ENCODE assay signal across 20 cellular contexts in the genomic region with DNA sequence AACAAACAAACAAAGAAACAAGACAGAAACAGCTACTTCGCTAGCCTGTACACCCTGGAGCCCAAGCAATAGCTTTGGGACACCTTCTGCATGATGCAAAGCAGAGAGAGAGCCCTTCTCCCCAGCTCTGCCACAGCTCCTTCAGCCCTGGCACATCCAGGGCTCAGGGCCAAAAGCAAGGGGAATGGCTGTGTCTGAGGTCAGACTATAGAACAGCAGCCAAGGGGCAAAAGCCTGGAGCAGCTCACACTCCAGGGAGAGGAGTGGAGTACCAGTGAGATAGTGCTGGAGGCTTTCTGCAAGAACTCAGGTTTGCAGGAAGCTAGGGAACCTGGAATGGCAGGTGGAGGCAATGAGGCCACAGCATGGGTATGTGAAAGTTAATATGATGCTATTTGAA. TPM values are rescaled to one million over a fixed set of nuclear protein-coding genes. Genes with fewer than 3 reads are reported as not detected.
DNase-seq lines count a peak whose midpoint lies in the region; ATAC-seq and TF ChIP-seq lines count a peak whose summit lies in the region.
"Had no signal": no experiment of that assay in that cellular context is flagged by ENCODE, and none has a peak within 500 bp of the region (broad histone marks: within the 10 kb centered on the region; RNA-seq: fewer than 3 reads in every experiment).

No MANE protein-coding gene starts in this region.

- intact Hi-C loops in CD4-positive, alpha-beta memory T cell (cut with micrococcal nuclease): no loop called here
- intact Hi-C loops in activated B cell treated with CpG ODN at 0.5 μM for 24 hours (cut with micrococcal nuclease) (loop anchor here (5.0 kb wide), 1 partner anchor 235 kb away; no protein-coding TSS in a partner anchor), left cardiac atrium (cut with DNase I) (loop anchor here in 1 of 2 donors (10.0 kb wide), 1 partner anchor 148 kb away; no protein-coding TSS in a partner anchor)
- intact Hi-C loops in CD8-positive, alpha-beta T cell (cut with DNase I, micrococcal nuclease): no loop called here

- no peaks in the 10 kb centered on the region for H3K9me3 Mint-ChIP-seq in CD4-positive, CD25-positive, alpha-beta regulatory T cell
- peaks cover 0 to 2% (median 0%) of the 10 kb centered on the region in 8 donors for H3K9me3 Mint-ChIP-seq in CD4-positive, alpha-beta memory T cell
- no peaks in the 10 kb centered on the region for H3K9me3 Mint-ChIP-seq in activated B cell treated with CpG ODN at 0.5 μM for 24 hours
- H3K9me3 Mint-ChIP-seq in CD8-positive, alpha-beta T cell: no peaks in the 10 kb centered on the region
- H3K9me3 Mint-ChIP-seq: T-cell had no signal

- no peak for TF ChIP-seq CTCF in activated B cell treated with CpG ODN at 0.5 μM for 24 hours (IDR thresholded peaks at IDR 0.05)
- TF ChIP-seq CTCF in CD8-positive, alpha-beta T cell (IDR thresholded peaks at IDR 0.05): no peak

- no peak overlapping the region for H3K4me3 ChIP-seq in CD4-positive, CD25-positive, alpha-beta regulatory T cell (ENCODE audit: low read depth, low read length)
- H3K4me3 ChIP-seq in CD4-positive, alpha-beta memory T cell (ENCODE audit: low read length in 2 of 2): no peak overlapping the region
- no peak overlapping the region for H3K4me3 ChIP-seq in CD8-positive, alpha-beta T cell (ENCODE audit: low read depth, low read length)
- H3K4me3 ChIP-seq: prostate gland, spleen had no signal

- peak overlapping the region; percentile 73 to 96 (median 84) for H3K27ac Mint-ChIP-seq in CD4-positive, CD25-positive, alpha-beta regulatory T cell
- H3K27ac Mint-ChIP-seq in CD4-positive, alpha-beta memory T cell: peak overlapping the region in 6 of 7 donors; percentile 24 to 89 (median 56)
- H3K27ac Mint-ChIP-seq in activated B cell treated with CpG ODN at 0.5 μM for 24 hours: peak overlapping the region; percentile 96
- H3K27ac Mint-ChIP-seq in CD8-positive, alpha-beta T cell: no peak overlapping the region

- H3K4me1 Mint-ChIP-seq in CD4-positive, CD25-positive, alpha-beta regulatory T cell: peaks cover 11 to 56% (median 23%) of the 10 kb centered on the region in 4 donors
- H3K4me1 Mint-ChIP-seq in CD4-positive, alpha-beta memory T cell: peaks cover 18 to 49% (median 31%) of the 10 kb centered on the region in 4 donors
- H3K4me1 Mint-ChIP-seq in activated B cell treated with CpG ODN at 0.5 μM for 24 hours: peaks cover 76% of the 10 kb centered on the region
- H3K4me1 Mint-ChIP-seq in CD8-positive, alpha-beta T cell (ENCODE audit: low read depth): peaks cover 49% of the 10 kb centered on the region

- no peak for DNase-seq in CD4-positive, CD25-positive, alpha-beta regulatory T cell
- no peak for DNase-seq in CD4-positive, alpha-beta memory T cell
- DNase-seq in activated B cell treated with CpG ODN at 0.5 μM for 24 hours: no peak
- DNase-seq in left cardiac atrium: no peak
- DNase-seq in CD8-positive, alpha-beta T cell: no peak
- no peak for DNase-seq in NCI-H510A treated with DMSO at 0.1 percent for 48 hours (lab: John Stamatoyannopoulos, UW)
- DNase-seq: activated CD4-positive, CD25-positive, alpha-beta regulatory T cell; BE2C; mesenchymal stem cell; NCI-H1417 treated with DMSO at 0.1 percent for 48 hours; spleen; stimulated activated naive CD4-positive, alpha-beta T cell; T-cell; trophoblast cell had no signal

- CTCF ChIA-PET in CD4-positive, alpha-beta memory T cell (lab: Charles Lee; ENCODE audit: partially characterized antibody): interaction anchor here (1.1 to 8.1 kb wide), 8 partner anchors 8 to 57 kb away, joined by 3 to 95 read pairs (median 10); partner anchors contain the start of genes DCTPP1 and ITGAL
- CTCF ChIA-PET in activated B cell treated with CpG ODN at 0.5 μM for 24 hours (lab: Charles Lee): interaction anchor here (1.6 to 2.6 kb wide), 4 partner anchors 8 to 78 kb away, joined by 7 to 14 read pairs (median 9); partner anchors contain the start of genes DCTPP1 and ZNF747
- CTCF ChIA-PET in CD8-positive, alpha-beta T cell (lab: Charles Lee): interaction anchor here (1.1 to 5.9 kb wide), 6 partner anchors 8 to 39 kb away, joined by 3 to 36 read pairs (median 8); partner anchors contain the start of genes DCTPP1, ITGAL and SEPHS2

- no peak for ATAC-seq in CD4-positive, CD25-positive, alpha-beta regulatory T cell (ENCODE audit: low read depth in 2 of 2)
- ATAC-seq in activated B cell treated with CpG ODN at 0.5 μM for 24 hours (ENCODE audit: low read depth) (no peak), left cardiac atrium (peak; percentile 70 to 83), HG03354 (IDR thresholded peaks at IDR 0.05; ENCODE audit: poor library complexity, severe bottlenecking, unreplicated experiment) (no peak)
- no peak for ATAC-seq in CD8-positive, alpha-beta T cell
- ATAC-seq: T-cell had no signal

- H3K4me1 ChIP-seq in CD4-positive, CD25-positive, alpha-beta regulatory T cell (ENCODE audit: control insufficient read depth, insufficient read depth, low read length, poor library complexity, severe bottlenecking): peaks cover 27% of the 10 kb centered on the region
- peaks cover 35% of the 10 kb centered on the region for H3K4me1 ChIP-seq in CD4-positive, alpha-beta memory T cell (ENCODE audit: insufficient read depth, low read length)
- H3K4me1 ChIP-seq in CD8-positive, alpha-beta T cell (ENCODE audit: insufficient read depth, low read length): peaks cover 26% of the 10 kb centered on the region
- H3K4me1 ChIP-seq: prostate gland had no signal

- H3K9me3 ChIP-seq in CD4-positive, CD25-positive, alpha-beta regulatory T cell (ENCODE audit: control insufficient read depth in 2 of 2, low read length in 2 of 2): no peaks in the 10 kb centered on the region
- H3K9me3 ChIP-seq in CD4-positive, alpha-beta memory T cell (ENCODE audit: control insufficient read depth in 1 of 2, low read length in 2 of 2): no peaks in the 10 kb centered on the region
- no peaks in the 10 kb centered on the region for H3K9me3 ChIP-seq in CD8-positive, alpha-beta T cell (ENCODE audit: low read length)
- H3K9me3 ChIP-seq: BE2C, prostate gland, spleen had no signal

- H3K27me3 Mint-ChIP-seq in CD4-positive, CD25-positive, alpha-beta regulatory T cell: no peaks in the 10 kb centered on the region
- H3K27me3 Mint-ChIP-seq in CD4-positive, alpha-beta memory T cell: no peaks in the 10 kb centered on the region
- no peaks in the 10 kb centered on the region for H3K27me3 Mint-ChIP-seq in activated B cell treated with CpG ODN at 0.5 μM for 24 hours
- H3K27me3 Mint-ChIP-seq in CD8-positive, alpha-beta T cell (ENCODE audit: low read depth): no peaks in the 10 kb centered on the region
- H3K27me3 Mint-ChIP-seq: T-cell had no signal

- no peaks in the 10 kb centered on the region for H3K36me3 Mint-ChIP-seq in CD4-positive, CD25-positive, alpha-beta regulatory T cell
- no peaks in the 10 kb centered on the region for H3K36me3 Mint-ChIP-seq in CD4-positive, alpha-beta memory T cell
- no peaks in the 10 kb centered on the region for H3K36me3 Mint-ChIP-seq in activated B cell treated with CpG ODN at 0.5 μM for 24 hours (ENCODE audit: low read depth)
- no peaks in the 10 kb centered on the region for H3K36me3 Mint-ChIP-seq in CD8-positive, alpha-beta T cell
- H3K36me3 Mint-ChIP-seq: T-cell had no signal

- POLR2A ChIA-PET in CD4-positive, alpha-beta memory T cell (lab: Charles Lee; ENCODE audit: partially characterized antibody): interaction anchor here (0.7 to 29.5 kb wide), 10 partner anchors 8 to 194 kb away, joined by 4 to 1162 read pairs (median 11); partner anchors contain the start of genes DCTPP1, ITGAL, PRR14 and SEPHS2
- POLR2A ChIA-PET in activated B cell treated with CpG ODN at 0.5 μM for 24 hours (lab: Charles Lee): interaction anchor here (0.6 to 10.5 kb wide), 13 partner anchors 9 to 237 kb away, joined by 3 to 421 read pairs (median 6); partner anchors contain the start of genes DCTPP1, ITGAL and ZNF747
- POLR2A ChIA-PET in CD8-positive, alpha-beta T cell (lab: Charles Lee): interaction anchor here (0.5 to 8.7 kb wide), 4 partner anchors 9 to 62 kb away, joined by 3 to 148 read pairs (median 3); partner anchors contain the start of genes DCTPP1 and ITGAL

- no peaks in the 10 kb centered on the region for H3K27me3 ChIP-seq in CD4-positive, CD25-positive, alpha-beta regulatory T cell (ENCODE audit: control insufficient read depth, insufficient read depth, low read length)
- no peaks in the 10 kb centered on the region for H3K27me3 ChIP-seq in CD4-positive, alpha-beta memory T cell (ENCODE audit: insufficient read depth, low read length)
- no peaks in the 10 kb centered on the region for H3K27me3 ChIP-seq in CD8-positive, alpha-beta T cell (ENCODE audit: insufficient read depth, low read length)
- H3K27me3 ChIP-seq: BE2C, spleen had no signal

- no peaks in the 10 kb centered on the region for H3K36me3 ChIP-seq in CD4-positive, CD25-positive, alpha-beta regulatory T cell (ENCODE audit: control insufficient read depth, insufficient read depth, low read length)
- no peaks in the 10 kb centered on the region for H3K36me3 ChIP-seq in CD4-positive, alpha-beta memory T cell (ENCODE audit: insufficient read depth, low read length)
- no peaks in the 10 kb centered on the region for H3K36me3 ChIP-seq in CD8-positive, alpha-beta T cell (ENCODE audit: insufficient read depth, low read length)
- H3K36me3 ChIP-seq: BE2C, prostate gland, spleen had no signal

- peak overlapping the region in 2 of 4 donors; percentile 19 to 67 for H3K4me3 Mint-ChIP-seq in CD4-positive, CD25-positive, alpha-beta regulatory T cell
- H3K4me3 Mint-ChIP-seq in CD4-positive, alpha-beta memory T cell: peak overlapping the region in 2 of 8 donors; percentile 39 to 62
- H3K4me3 Mint-ChIP-seq in activated B cell treated with CpG ODN at 0.5 μM for 24 hours: no peak overlapping the region
- no peak overlapping the region for H3K4me3 Mint-ChIP-seq in CD8-positive, alpha-beta T cell

- H3K27ac ChIP-seq in CD4-positive, CD25-positive, alpha-beta regulatory T cell (ENCODE audit: insufficient read depth, low read length, poor library complexity, severe bottlenecking): no peak overlapping the region
- no peak overlapping the region for H3K27ac ChIP-seq in CD4-positive, alpha-beta memory T cell (ENCODE audit: low read depth, low read length)
- H3K27ac ChIP-seq in CD8-positive, alpha-beta T cell (ENCODE audit: low read depth, low read length): no peak overlapping the region
- H3K27ac ChIP-seq: prostate gland had no signal

RNA-seq across cellular contexts. Expression of gene SEPHS2, which starts 11.6 kb away (rescaled TPM):
- total RNA-seq in CD4-positive, CD25-positive, alpha-beta regulatory T cell: 26.0 TPM
- polyA plus RNA-seq in CD4-positive, CD25-positive, alpha-beta regulatory T cell: 10 to 100 TPM; 76.4 to 89.8 (median 81.5) TPM
- 10 to 100 TPM; 42.0 to 44.4 TPM for total RNA-seq in CD4-positive, alpha-beta memory T cell
- 10 to 100 TPM; 56.4 to 65.9 TPM for polyA plus RNA-seq in CD4-positive, alpha-beta memory T cell
- total RNA-seq in activated B cell treated with CpG ODN at 0.5 μM for 24 hours: 79.1 and 80.0 TPM in 2 replicates
- total RNA-seq in left cardiac atrium: 10 to 100 TPM; 32.8 to 44.7 TPM
- 10 to 100 TPM; 22.6 to 24.1 TPM for total RNA-seq in CD8-positive, alpha-beta T cell

RNA-seq across cellular contexts. Expression of gene ITGAL, which starts 15.3 kb away (rescaled TPM):
- 393 TPM for total RNA-seq in CD4-positive, CD25-positive, alpha-beta regulatory T cell
- polyA plus RNA-seq in CD4-positive, CD25-positive, alpha-beta regulatory T cell: 100 to 1,000 TPM; 106 to 155 (median 116) TPM
- total RNA-seq in CD4-positive, alpha-beta memory T cell: 100 to 1,000 TPM; 648 to 657 TPM
- polyA plus RNA-seq in CD4-positive, alpha-beta memory T cell: 100 to 1,000 TPM; 110 to 159 TPM
- total RNA-seq in activated B cell treated with CpG ODN at 0.5 μM for 24 hours (216 and 240 TPM in 2 replicates), left cardiac atrium (1 to 10 TPM; 3.3 to 3.9 TPM)
- 100 to 1,000 TPM; 187 to 218 TPM for total RNA-seq in CD8-positive, alpha-beta T cell
- total RNA-seq: fibroblast of lung, H4, LHCN-M2 had no signal
- polyA plus RNA-seq: fibroblast of lung, neural cell had no signal

RNA-seq across cellular contexts. Expression of gene DCTPP1, which starts 27.4 kb away (rescaled TPM):
- total RNA-seq in CD4-positive, CD25-positive, alpha-beta regulatory T cell: 20.1 TPM
- polyA plus RNA-seq in CD4-positive, CD25-positive, alpha-beta regulatory T cell: 100 to 1,000 TPM in 3 of 4 donors, 10 to 100 TPM in 1; 93.5 to 110 (median 103) TPM
- 10 to 100 TPM; 15.0 to 18.0 TPM for total RNA-seq in CD4-positive, alpha-beta memory T cell
- 100 to 1,000 TPM in 1 of 2 donors, 10 to 100 TPM in 1; 87.0 to 115 TPM for polyA plus RNA-seq in CD4-positive, alpha-beta memory T cell
- total RNA-seq in activated B cell treated with CpG ODN at 0.5 μM for 24 hours (66.7 and 81.5 TPM in 2 replicates), left cardiac atrium (10 to 100 TPM; 35.1 to 35.5 TPM)
- 1 to 10 TPM; 4.0 to 5.5 TPM for total RNA-seq in CD8-positive, alpha-beta T cell

RNA-seq across cellular contexts. Expression of gene ZNF771, which starts 49.9 kb away (rescaled TPM):
- 2.3 TPM for total RNA-seq in CD4-positive, CD25-positive, alpha-beta regulatory T cell
- 1 to 10 TPM; 1.7 to 3.8 (median 3.3) TPM for polyA plus RNA-seq in CD4-positive, CD25-positive, alpha-beta regulatory T cell
- 1 to 10 TPM; 6.0 to 6.5 TPM for total RNA-seq in CD4-positive, alpha-beta memory T cell
- 1 to 10 TPM; 1.4 to 5.0 TPM for polyA plus RNA-seq in CD4-positive, alpha-beta memory T cell
- total RNA-seq in activated B cell treated with CpG ODN at 0.5 μM for 24 hours: 4.4 and 5.2 TPM in 2 replicates
- total RNA-seq in left cardiac atrium: 1 to 10 TPM; 5.9 to 6.2 TPM
- under 1 TPM; 0.87 to 0.92 TPM for total RNA-seq in CD8-positive, alpha-beta T cell

Comparison
In these comparisons a context has a peak if more than half of its experiments do, and no peak if none do; other contexts are left out.
1. ATAC-seq: peak in left cardiac atrium (2 of 2); none in CD4-positive, CD25-positive, alpha-beta regulatory T cell (0 of 2), activated B cell treated with CpG ODN at 0.5 μM for 24 hours (single experiment), HG03354 (single experiment) and CD8-positive, alpha-beta T cell (single experiment).
2. RNA of gene ITGAL, which starts 15.3 kb away (total RNA-seq): 648 to 657 TPM in CD4-positive, alpha-beta memory T cell, 393 TPM in CD4-positive, CD25-positive, alpha-beta regulatory T cell (single experiment), 216 to 240 TPM in activated B cell treated with CpG ODN at 0.5 μM for 24 hours and 187 to 218 TPM in CD8-positive, alpha-beta T cell; 3.3 to 3.9 TPM in left cardiac atrium; every median in the first group is over 10 times any median in the second.